In genomic region chr6:68958327-68958726, GRCh38 we compare ENCODE assay signal across 11 cellular contexts.
DNase-seq lines count a peak whose midpoint lies in the region; FAIRE-seq and TF ChIP-seq lines count a peak whose summit lies in the region.
"Had no signal": no experiment of that assay in that cellular context is flagged by ENCODE, and none has a peak within 500 bp of the region (broad histone marks: within the 10 kb centered on the region; RNA-seq: fewer than 3 reads in every experiment).

No MANE protein-coding gene starts in this region.

- H3K36me3 ChIP-seq in smooth muscle cell (ENCODE audit: low read depth) (no peaks in the 10 kb centered on the region), tibial artery (no peaks in the 10 kb centered on the region)

- no peak overlapping the region for H3K27ac ChIP-seq in smooth muscle cell (ENCODE audit: low read depth)
- H3K27ac ChIP-seq in tibial artery = no peak overlapping the region

- H3K4me3 ChIP-seq in smooth muscle cell (no peak overlapping the region), tibial artery (no peak overlapping the region)

- no peak for TF ChIP-seq POLR2A in GM12891 (IDR thresholded peaks at IDR 0.05; ENCODE audit: low read depth, low read length)

- no peak overlapping the region for H2AFZ ChIP-seq in smooth muscle cell (ENCODE audit: low read depth)

- H4K20me1 ChIP-seq in smooth muscle cell (ENCODE audit: low read depth) = no peaks in the 10 kb centered on the region

- 92% methylated on average over 2 of the region's 2 CpGs for WGBS in smooth muscle cell (ENCODE audit: low lambda C conversion rate)

- peak; percentile 12 for TF ChIP-seq CTCF in smooth muscle cell (IDR thresholded peaks at IDR 0.05; ENCODE audit: borderline replicate concordance, insufficient read depth, poor library complexity, severe bottlenecking)
- no peak for TF ChIP-seq CTCF in tibial artery (IDR thresholded peaks at IDR 0.05)
- TF ChIP-seq CTCF in GM10266 (IDR thresholded peaks at IDR 0.05; ENCODE audit: control insufficient read depth, insufficient read depth, low read depth, missing control alignments) = no peak

- no peaks in the 10 kb centered on the region for H3K4me1 ChIP-seq in smooth muscle cell (ENCODE audit: low read depth)
- no peaks in the 10 kb centered on the region for H3K4me1 ChIP-seq in tibial artery

- no peak overlapping the region for H3K4me2 ChIP-seq in smooth muscle cell

- intact Hi-C loops in tibial artery (cut with DNase I; ENCODE audit: low total_unique reads) = no loop called here

- H3K9ac ChIP-seq in smooth muscle cell (ENCODE audit: low read depth) = no peak overlapping the region

- H3K9me3 ChIP-seq in smooth muscle cell (replicated peaks; ENCODE audit: low read depth) (no peaks in the 10 kb centered on the region), tibial artery (no peaks in the 10 kb centered on the region)

- H3K27me3 ChIP-seq in smooth muscle cell (ENCODE audit: low read depth) = no peaks in the 10 kb centered on the region
- no peaks in the 10 kb centered on the region for H3K27me3 ChIP-seq in tibial artery

- H3F3A ChIP-seq in smooth muscle cell (ENCODE audit: low read depth) = no peaks in the 10 kb centered on the region

- no peak for FAIRE-seq in GM12891 (lab: Jason Lieb, UNC)

- no peaks in the 10 kb centered on the region for H3K79me2 ChIP-seq in smooth muscle cell (ENCODE audit: low read depth)

- DNase-seq in NCI-H510A treated with DMSO at 0.1 percent for 48 hours (lab: John Stamatoyannopoulos, UW) = peak; percentile 28
- no peak for DNase-seq in NCI-H510A (lab: John Stamatoyannopoulos, UW)
- peak; percentile 55 for DNase-seq in NCI-H2171 treated with DMSO at 0.1 percent for 48 hours (lab: John Stamatoyannopoulos, UW)
- peak; percentile 27 for DNase-seq in cerebellum (ENCODE audit: low spot score)
- no peak for DNase-seq in smooth muscle cell (lab: John Stamatoyannopoulos, UW; ENCODE audit: unreplicated experiment)
- no peak for DNase-seq in tibial artery
- no peak for DNase-seq in GM12891 (ENCODE audit: insufficient read length, low spot score)
- no peak for DNase-seq in GM10266 (ENCODE audit: extremely low spot score)
- DNase-seq: activated CD4-positive, alpha-beta memory T cell treated with anti-CD3 and anti-CD28 coated beads, Interleukin-2, amount 10 ng/mL, durations not matched to agents 7 days and 5 days; NCI-H226; right cardiac atrium had no signal

TF ChIP-seq in GM12891, 5 proteins besides CTCF, POLR2A, EP300 and RAD21:
- no peak for TF ChIP-seq PAX5 (IDR thresholded peaks at IDR 0.05; ENCODE audit: insufficient read depth, low read length, severe bottlenecking)
- no peak for TF ChIP-seq POLR2AphosphoS5 (IDR thresholded peaks at IDR 0.05; ENCODE audit: low read depth, low read length)
- no peak for TF ChIP-seq POU2F2 (IDR thresholded peaks at IDR 0.05; ENCODE audit: low read depth, low read length)
- TF ChIP-seq TAF1 (IDR thresholded peaks at IDR 0.05; ENCODE audit: low read depth, low read length) = no peak
- no peak for TF ChIP-seq SPI1 (IDR thresholded peaks at IDR 0.05; ENCODE audit: low read depth, low read length)

Comparison
In these comparisons a context has a peak if more than half of its experiments do, and no peak if none do; other contexts are left out.
1. DNase-seq: peak in NCI-H510A treated with DMSO at 0.1 percent for 48 hours (single experiment), NCI-H2171 treated with DMSO at 0.1 percent for 48 hours (single experiment) and cerebellum (single experiment); none in NCI-H510A (single experiment), smooth muscle cell (single experiment), tibial artery (0 of 2), GM12891 (single experiment) and GM10266 (single experiment).